In the genomic region with DNA sequence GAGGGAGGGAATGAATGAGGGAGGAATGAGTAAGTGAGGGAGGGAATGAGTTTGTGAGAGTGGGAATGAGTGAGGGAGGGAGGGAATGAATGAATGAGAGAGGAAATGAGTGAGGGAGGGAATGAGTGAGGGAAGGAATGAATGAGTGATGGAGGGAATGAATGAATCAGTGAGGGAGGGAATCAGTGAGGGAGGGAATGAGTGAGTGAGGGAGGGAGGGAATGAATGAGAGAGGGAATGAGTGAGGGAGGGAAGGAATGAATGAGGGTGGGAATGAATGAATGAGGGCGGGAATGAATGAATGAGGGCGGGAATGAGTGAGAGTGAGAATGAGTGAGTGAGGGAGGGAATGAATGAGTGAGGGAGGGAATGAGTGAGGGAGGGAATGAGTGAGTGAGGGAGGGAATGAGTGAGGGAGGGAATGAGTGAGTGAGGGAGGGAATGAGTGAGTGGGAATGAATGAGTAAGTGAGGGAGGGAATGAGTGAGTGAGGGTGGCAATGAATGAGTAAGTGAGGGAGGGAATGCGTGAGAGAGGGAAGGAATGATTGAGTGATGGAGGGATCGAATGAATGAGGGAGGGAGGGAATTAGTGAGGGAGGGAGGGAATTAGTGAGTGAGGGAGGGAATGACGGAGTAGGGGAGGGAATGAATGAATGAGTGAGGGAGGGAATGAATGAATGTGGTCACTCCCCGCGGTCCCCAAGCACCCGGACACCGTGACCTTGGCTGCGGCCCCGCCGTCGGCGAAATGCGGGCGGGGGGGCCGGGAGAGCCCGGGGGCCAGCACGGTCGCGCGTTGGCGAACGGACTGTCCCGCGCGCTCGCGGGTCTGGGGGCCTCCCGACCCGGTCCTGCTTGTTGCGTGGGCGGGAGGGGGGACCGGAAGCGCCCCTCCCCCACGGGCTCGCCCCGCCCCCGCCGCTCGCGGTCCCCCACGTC, we compare ENCODE assay signal across 1 cellular context.
TF ChIP-seq lines count a peak whose summit lies in the region.

No MANE protein-coding gene starts in this region.

TF ChIP-seq in HEK293, 187 proteins besides CTCF, POLR2A, EP300 and RAD21 (continued from another document and continues in another):
- TF ChIP-seq KLF17 (tag by site-specific recombination; IDR thresholded peaks at IDR 0.05) (peak; percentile 35), ZNF660 (tag by site-specific recombination; IDR thresholded peaks at IDR 0.05) (no peak), ZNF76 (tag by site-specific recombination; IDR thresholded peaks at IDR 0.05; ENCODE audit: borderline replicate concordance, low read depth) (no peak), ZSCAN16 (tag by site-specific recombination; IDR thresholded peaks at IDR 0.05) (peak; percentile 95), ZNF324 (tag by site-specific recombination; IDR thresholded peaks at IDR 0.05) (peak; percentile 15; the same call in 1 of the 2 replicates), BCL11A (tag by site-specific recombination; IDR thresholded peaks at IDR 0.05; ENCODE audit: low read depth) (peak; percentile 92), IKZF3 (tag by site-specific recombination; IDR thresholded peaks at IDR 0.05) (peak; percentile 34; the same call in 1 of the 2 replicates), ZNF133 (tag by site-specific recombination; IDR thresholded peaks at IDR 0.05) (no peak), GLI4 (tag by site-specific recombination; IDR thresholded peaks at IDR 0.05) (0 out of 2 replicates have a peak, but pooled peaks have one; percentile 12), ZBTB1 (tag by site-specific recombination; IDR thresholded peaks at IDR 0.05) (0 out of 2 replicates have a peak, but pooled peaks have one; percentile 43), KLF7 (tag by site-specific recombination; IDR thresholded peaks at IDR 0.05; ENCODE audit: borderline replicate concordance) (peak; percentile 18; the same call in 1 of the 2 replicates), ZNF580 (tag by site-specific recombination; IDR thresholded peaks at IDR 0.05) (peak; percentile 92), ZSCAN30 (tag by site-specific recombination; IDR thresholded peaks at IDR 0.05) (peak; percentile 84; the same call in 1 of the 2 replicates), ZNF184 (tag by site-specific recombination; IDR thresholded peaks at IDR 0.05) (no peak), ZNF837 (tag by site-specific recombination; IDR thresholded peaks at IDR 0.05) (peak; percentile 21; the same call in 1 of the 2 replicates), ZNF600 (tag by site-specific recombination; IDR thresholded peaks at IDR 0.05) (peak; percentile 41; the same call in 1 of the 2 replicates), ZBTB21 (tag by site-specific recombination; IDR thresholded peaks at IDR 0.05) (no peak), ZNF449 (tag by site-specific recombination; IDR thresholded peaks at IDR 0.05) (no peak), ZNF132 (tag by site-specific recombination; IDR thresholded peaks at IDR 0.05; ENCODE audit: borderline replicate concordance) (no peak), WT1 (tag by site-specific recombination; IDR thresholded peaks at IDR 0.05) (peak; percentile 63), PRDM1 (tag by site-specific recombination; IDR thresholded peaks at IDR 0.05) (0 out of 2 replicates have a peak, but pooled peaks have one; percentile 56), KLF16 (tag by site-specific recombination; IDR thresholded peaks at IDR 0.05) (no peak), ZXDB (tag by site-specific recombination; IDR thresholded peaks at IDR 0.05) (peak; percentile 4; the same call in 1 of the 2 replicates), ZFP69B (tag by site-specific recombination; IDR thresholded peaks at IDR 0.05) (no peak; the same call in 1 of the 2 replicates), ZFP3 (tag by site-specific recombination; IDR thresholded peaks at IDR 0.05; ENCODE audit: low read depth) (no peak), ZNF24 (tag by site-specific recombination; IDR thresholded peaks at IDR 0.05) (peak; percentile 100), ZNF354C (tag by site-specific recombination; IDR thresholded peaks at IDR 0.05; ENCODE audit: borderline replicate concordance, low read depth) (no peak), SETDB1 (IDR thresholded peaks at IDR 0.05; ENCODE audit: insufficient read length, low read length) (peak; percentile 22), BCL11B (tag by site-specific recombination; IDR thresholded peaks at IDR 0.05; ENCODE audit: low read depth) (peak; percentile 85), ZNF169 (tag by site-specific recombination; IDR thresholded peaks at IDR 0.05) (no peak), ZNF248 (tag by site-specific recombination; IDR thresholded peaks at IDR 0.05) (no peak), ZNF266 (tag by site-specific recombination; IDR thresholded peaks at IDR 0.05; ENCODE audit: low read depth) (no peak), MZF1 (tag by site-specific recombination; IDR thresholded peaks at IDR 0.05; ENCODE audit: borderline replicate concordance) (peak; percentile 28; the same call in 1 of the 2 replicates), OVOL3 (tag by site-specific recombination; IDR thresholded peaks at IDR 0.05) (no peak), ZNF558 (tag by site-specific recombination; IDR thresholded peaks at IDR 0.05) (no peak), GLIS2 (tag by site-specific recombination; IDR thresholded peaks at IDR 0.05) (peak; percentile 57; the same call in 1 of the 2 replicates), KLF1 (tag by site-specific recombination; IDR thresholded peaks at IDR 0.05) (peak; percentile 19), TSHZ1 (tag by site-specific recombination; IDR thresholded peaks at IDR 0.05; ENCODE audit: borderline replicate concordance) (peak; percentile 29; the same call in 1 of the 2 replicates)
- TF ChIP-seq, protein P1, sequence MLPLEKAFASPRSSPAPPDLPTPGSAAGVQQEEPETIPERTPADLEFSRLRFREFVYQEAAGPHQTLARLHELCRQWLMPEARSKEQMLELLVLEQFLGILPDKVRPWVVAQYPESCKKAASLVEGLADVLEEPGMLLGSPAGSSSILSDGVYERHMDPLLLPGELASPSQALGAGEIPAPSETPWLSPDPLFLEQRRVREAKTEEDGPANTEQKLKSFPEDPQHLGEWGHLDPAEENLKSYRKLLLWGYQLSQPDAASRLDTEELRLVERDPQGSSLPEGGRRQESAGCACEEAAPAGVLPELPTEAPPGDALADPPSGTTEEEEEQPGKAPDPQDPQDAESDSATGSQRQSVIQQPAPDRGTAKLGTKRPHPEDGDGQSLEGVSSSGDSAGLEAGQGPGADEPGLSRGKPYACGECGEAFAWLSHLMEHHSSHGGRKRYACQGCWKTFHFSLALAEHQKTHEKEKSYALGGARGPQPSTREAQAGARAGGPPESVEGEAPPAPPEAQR (tag by site-specific recombination; IDR thresholded peaks at IDR 0.05): no peak
- TF ChIP-seq, protein P2, sequence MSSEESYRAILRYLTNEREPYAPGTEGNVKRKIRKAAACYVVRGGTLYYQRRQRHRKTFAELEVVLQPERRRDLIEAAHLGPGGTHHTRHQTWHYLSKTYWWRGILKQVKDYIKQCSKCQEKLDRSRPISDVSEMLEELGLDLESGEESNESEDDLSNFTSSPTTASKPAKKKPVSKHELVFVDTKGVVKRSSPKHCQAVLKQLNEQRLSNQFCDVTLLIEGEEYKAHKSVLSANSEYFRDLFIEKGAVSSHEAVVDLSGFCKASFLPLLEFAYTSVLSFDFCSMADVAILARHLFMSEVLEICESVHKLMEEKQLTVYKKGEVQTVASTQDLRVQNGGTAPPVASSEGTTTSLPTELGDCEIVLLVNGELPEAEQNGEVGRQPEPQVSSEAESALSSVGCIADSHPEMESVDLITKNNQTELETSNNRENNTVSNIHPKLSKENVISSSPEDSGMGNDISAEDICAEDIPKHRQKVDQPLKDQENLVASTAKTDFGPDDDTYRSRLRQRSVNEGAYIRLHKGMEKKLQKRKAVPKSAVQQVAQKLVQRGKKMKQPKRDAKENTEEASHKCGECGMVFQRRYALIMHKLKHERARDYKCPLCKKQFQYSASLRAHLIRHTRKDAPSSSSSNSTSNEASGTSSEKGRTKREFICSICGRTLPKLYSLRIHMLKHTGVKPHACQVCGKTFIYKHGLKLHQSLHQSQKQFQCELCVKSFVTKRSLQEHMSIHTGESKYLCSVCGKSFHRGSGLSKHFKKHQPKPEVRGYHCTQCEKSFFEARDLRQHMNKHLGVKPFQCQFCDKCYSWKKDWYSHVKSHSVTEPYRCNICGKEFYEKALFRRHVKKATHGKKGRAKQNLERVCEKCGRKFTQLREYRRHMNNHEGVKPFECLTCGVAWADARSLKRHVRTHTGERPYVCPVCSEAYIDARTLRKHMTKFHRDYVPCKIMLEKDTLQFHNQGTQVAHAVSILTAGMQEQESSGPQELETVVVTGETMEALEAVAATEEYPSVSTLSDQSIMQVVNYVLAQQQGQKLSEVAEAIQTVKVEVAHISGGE (tag by site-specific recombination; conservative IDR thresholded peaks at IDR 0.05; ENCODE audit: low read depth): 0 out of 2 replicates have a peak, but pooled peaks have one; percentile 14
- TF ChIP-seq, protein P3, sequence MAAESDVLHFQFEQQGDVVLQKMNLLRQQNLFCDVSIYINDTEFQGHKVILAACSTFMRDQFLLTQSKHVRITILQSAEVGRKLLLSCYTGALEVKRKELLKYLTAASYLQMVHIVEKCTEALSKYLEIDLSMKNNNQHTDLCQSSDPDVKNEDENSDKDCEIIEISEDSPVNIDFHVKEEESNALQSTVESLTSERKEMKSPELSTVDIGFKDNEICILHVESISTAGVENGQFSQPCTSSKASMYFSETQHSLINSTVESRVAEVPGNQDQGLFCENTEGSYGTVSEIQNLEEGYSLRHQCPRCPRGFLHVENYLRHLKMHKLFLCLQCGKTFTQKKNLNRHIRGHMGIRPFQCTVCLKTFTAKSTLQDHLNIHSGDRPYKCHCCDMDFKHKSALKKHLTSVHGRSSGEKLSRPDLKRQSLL (tag by site-specific recombination; IDR thresholded peaks at IDR 0.05): no peak
- TF ChIP-seq, protein P4, sequence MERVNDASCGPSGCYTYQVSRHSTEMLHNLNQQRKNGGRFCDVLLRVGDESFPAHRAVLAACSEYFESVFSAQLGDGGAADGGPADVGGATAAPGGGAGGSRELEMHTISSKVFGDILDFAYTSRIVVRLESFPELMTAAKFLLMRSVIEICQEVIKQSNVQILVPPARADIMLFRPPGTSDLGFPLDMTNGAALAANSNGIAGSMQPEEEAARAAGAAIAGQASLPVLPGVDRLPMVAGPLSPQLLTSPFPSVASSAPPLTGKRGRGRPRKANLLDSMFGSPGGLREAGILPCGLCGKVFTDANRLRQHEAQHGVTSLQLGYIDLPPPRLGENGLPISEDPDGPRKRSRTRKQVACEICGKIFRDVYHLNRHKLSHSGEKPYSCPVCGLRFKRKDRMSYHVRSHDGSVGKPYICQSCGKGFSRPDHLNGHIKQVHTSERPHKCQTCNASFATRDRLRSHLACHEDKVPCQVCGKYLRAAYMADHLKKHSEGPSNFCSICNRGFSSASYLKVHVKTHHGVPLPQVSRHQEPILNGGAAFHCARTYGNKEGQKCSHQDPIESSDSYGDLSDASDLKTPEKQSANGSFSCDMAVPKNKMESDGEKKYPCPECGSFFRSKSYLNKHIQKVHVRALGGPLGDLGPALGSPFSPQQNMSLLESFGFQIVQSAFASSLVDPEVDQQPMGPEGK (tag by site-specific recombination; IDR thresholded peaks at IDR 0.05): peak; percentile 66; the same call in 1 of the 2 replicates
- TF ChIP-seq, protein P5, sequence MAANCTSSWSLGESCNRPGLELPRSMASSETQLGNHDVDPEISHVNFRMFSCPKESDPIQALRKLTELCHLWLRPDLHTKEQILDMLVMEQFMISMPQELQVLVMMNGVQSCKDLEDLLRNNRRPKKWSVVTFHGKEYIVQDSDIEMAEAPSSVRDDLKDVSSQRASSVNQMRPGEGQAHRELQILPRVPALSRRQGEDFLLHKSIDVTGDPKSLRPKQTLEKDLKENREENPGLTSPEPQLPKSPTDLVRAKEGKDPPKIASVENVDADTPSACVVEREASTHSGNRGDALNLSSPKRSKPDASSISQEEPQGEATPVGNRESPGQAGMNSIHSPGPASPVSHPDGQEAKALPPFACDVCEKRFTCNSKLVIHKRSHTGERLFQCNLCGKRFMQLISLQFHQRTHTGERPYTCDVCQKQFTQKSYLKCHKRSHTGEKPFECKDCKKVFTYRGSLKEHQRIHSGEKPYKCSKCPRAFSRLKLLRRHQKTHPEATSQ (tag by site-specific recombination; IDR thresholded peaks at IDR 0.05): peak; percentile 65
